1 cellular context compared by ENCODE assay signal in genomic region chr2:109225170-109225775, GRCh38.
TF ChIP-seq lines count a peak whose summit lies in the region.

No MANE protein-coding gene starts in this region.

TF ChIP-seq in GM12878, 131 proteins besides CTCF, POLR2A, EP300 and RAD21 (continued from another document):
- TF ChIP-seq NFIC (IDR thresholded peaks at IDR 0.05; ENCODE audit: low read depth, low read length) (peak; percentile 59; the same call in 1 of the 2 replicates), ETV6 (conservative IDR thresholded peaks at IDR 0.05 in 1 of 2, IDR thresholded peaks at IDR 0.05 in 1 of 2; ENCODE audit: borderline replicate concordance in 1 of 2, low read depth in 1 of 2) (peak in 1 of 2 experiments; percentile 70; a peak in 1 of 4 replicates), CBX3 (IDR thresholded peaks at IDR 0.05; ENCODE audit: borderline replicate concordance, low read depth) (no peak), RUNX3 (IDR thresholded peaks at IDR 0.05; ENCODE audit: low read length) (peak; percentile 70), EED (IDR thresholded peaks at IDR 0.05; ENCODE audit: low read depth) (peak; percentile 86), SP1 (IDR thresholded peaks at IDR 0.05; ENCODE audit: low read depth, low read length) (no peak)
